ENCODE assay signal across 20 cellular contexts in the genomic region with DNA sequence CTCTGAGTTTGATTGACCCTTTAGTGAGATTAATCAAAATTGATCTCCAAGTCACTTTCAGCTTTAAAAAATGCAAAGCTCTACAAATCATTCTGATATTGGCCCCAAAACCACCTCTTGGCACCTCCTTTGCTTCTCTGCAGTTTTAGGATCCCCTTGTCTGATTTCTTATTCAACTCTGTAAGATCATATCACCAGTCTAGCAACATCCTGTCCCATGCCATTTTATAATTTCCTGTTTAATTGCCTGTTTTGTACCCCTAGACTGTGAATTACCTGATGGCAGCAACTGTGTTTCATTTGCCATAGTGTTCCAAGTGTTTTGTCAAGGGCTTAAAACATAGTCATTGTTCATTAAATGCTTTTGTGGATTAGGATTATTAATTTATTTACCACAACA.
"Had no signal": no experiment of that assay in that cellular context is flagged by ENCODE, and none has a peak within 500 bp of the region (broad histone marks: within the 10 kb centered on the region; RNA-seq: fewer than 3 reads in every experiment).

No MANE protein-coding gene starts in this region.

- H3K4me3 ChIP-seq: MG63 had no signal

- H3K9me3 ChIP-seq: SK-N-SH had no signal

- H3K27me3 ChIP-seq: MG63 had no signal

- H3K9ac ChIP-seq: SK-N-SH had no signal

- DNase-seq: KBM-7, MG63, NCI-H1092, NCI-H1105 treated with DMSO at 0.1 percent for 48 hours, NCI-H1417 treated with DMSO at 0.1 percent for 48 hours, NCI-H146, NCI-H1694 treated with DMSO at 0.1 percent for 48 hours, NCI-H2029, NCI-H2081 treated with DMSO at 0.1 percent for 48 hours, NCI-H2171, NCI-H226, NCI-H446, NCI-H510A, NCI-H524 treated with DMSO at 0.1 percent for 48 hours, NCI-H69, NCI-H774, SHP77, SK-N-SH, SW 1271 had no signal

- H3K27ac ChIP-seq: RWPE1 had no signal

- H3K4me2 ChIP-seq: SK-N-SH had no signal

- H3K36me3 ChIP-seq: MG63 had no signal
